Comparison of ENCODE assay signal across 18 cellular contexts in the genomic region with DNA sequence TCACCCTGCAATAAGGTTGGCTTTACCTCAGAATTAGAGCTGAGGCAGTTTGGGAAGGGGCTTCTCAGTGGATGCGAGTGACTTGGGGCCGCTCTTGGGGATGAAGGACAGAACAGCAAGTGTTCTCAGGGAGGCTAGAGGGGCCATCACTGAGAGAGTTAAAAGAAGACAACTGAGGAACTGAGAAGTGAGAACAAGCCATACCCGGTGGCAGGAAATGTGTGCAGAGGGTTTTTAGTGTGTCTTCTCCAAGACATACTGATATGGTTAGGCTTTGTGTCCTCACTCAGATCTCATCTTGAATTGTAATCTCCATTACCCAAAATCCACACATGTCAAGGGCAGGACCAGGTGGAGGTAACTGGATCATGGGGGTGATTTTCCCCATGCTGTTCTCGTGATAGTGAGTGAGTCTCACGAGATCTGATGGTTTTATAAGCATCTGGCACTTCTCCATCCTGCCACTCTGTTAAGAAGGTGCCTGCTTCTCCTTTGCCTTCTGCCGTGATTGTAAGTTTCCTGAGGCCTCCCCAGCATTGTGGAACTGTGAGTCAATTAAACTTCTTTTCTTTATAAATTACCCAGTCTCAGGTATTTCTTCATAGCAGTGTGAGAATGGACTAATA.
A peak's percentile ranks its signal among the peaks of the same experiment; 100 is the strongest.
DNase-seq lines count a peak whose midpoint lies in the region; ATAC-seq, FAIRE-seq and TF ChIP-seq lines count a peak whose summit lies in the region.
"Had no signal": no experiment of that assay in that cellular context is flagged by ENCODE, and none has a peak within 500 bp of the region (broad histone marks: within the 10 kb centered on the region; RNA-seq: fewer than 3 reads in every experiment).

No MANE protein-coding gene starts in this region.

- peaks cover 12% of the 10 kb centered on the region; the same call in 1 of the 2 replicates for H3K4me1 ChIP-seq in MM.1S (ENCODE audit: low read length)

- peaks cover 3% of the 10 kb centered on the region for H3K9me3 Mint-ChIP-seq in activated CD4-positive, alpha-beta T cell treated with anti-CD3 and anti-CD28 coated beads for 36 hours (ENCODE audit: low read depth)

- peak; percentile 28 for FAIRE-seq in bronchial epithelial cell (lab: Jason Lieb, UNC)

- H2AFZ ChIP-seq in MM.1S (ENCODE audit: low read length), result no peak overlapping the region
- H2AFZ ChIP-seq: GM23248 had no signal

- peaks cover 30% of the 10 kb centered on the region for H3K4me1 Mint-ChIP-seq in activated CD4-positive, alpha-beta T cell treated with anti-CD3 and anti-CD28 coated beads for 36 hours

- H3F3A ChIP-seq in MM.1S (ENCODE audit: insufficient read depth, low read length), result no peaks in the 10 kb centered on the region

- H3K4me3 ChIP-seq in MM.1S (ENCODE audit: low read length) (peak overlapping the region; percentile 5; the same call in 1 of the 2 replicates), bronchial epithelial cell (ENCODE audit: low read depth, low read length) (no peak overlapping the region)
- H3K4me3 ChIP-seq: GM23248 had no signal

- H3K79me2 ChIP-seq in MM.1S (ENCODE audit: low read length), result no peaks in the 10 kb centered on the region

- H4K20me1 ChIP-seq in MM.1S (ENCODE audit: insufficient read depth, low read length), result no peaks in the 10 kb centered on the region

- no peaks in the 10 kb centered on the region for H3K27me3 Mint-ChIP-seq in activated CD4-positive, alpha-beta T cell treated with anti-CD3 and anti-CD28 coated beads for 36 hours
- H3K27me3 Mint-ChIP-seq: CD4-positive, alpha-beta T cell had no signal

- H3K36me3 Mint-ChIP-seq in activated CD4-positive, alpha-beta T cell treated with anti-CD3 and anti-CD28 coated beads for 36 hours (ENCODE audit: low read depth), result no peaks in the 10 kb centered on the region
- H3K36me3 Mint-ChIP-seq: IgD-negative memory B cell had no signal

- no peaks in the 10 kb centered on the region for H3K9me3 ChIP-seq in MM.1S (replicated peaks; ENCODE audit: insufficient read depth, low read length)

- no peak overlapping the region for H3K4me3 Mint-ChIP-seq in activated CD4-positive, alpha-beta T cell treated with anti-CD3 and anti-CD28 coated beads for 36 hours
- H3K4me3 Mint-ChIP-seq: CD4-positive, alpha-beta T cell had no signal

- H3K9ac ChIP-seq in MM.1S (ENCODE audit: low read length), result peak overlapping the region; percentile 5; the same call in 1 of the 2 replicates
- H3K9ac ChIP-seq: GM23248, KMS-11 had no signal

- peak overlapping the region; percentile 36 for H3K4me2 ChIP-seq in MM.1S (ENCODE audit: low read depth, low read length)
- H3K4me2 ChIP-seq: KMS-11 had no signal

- CTCF ChIA-PET in activated CD4-positive, alpha-beta T cell treated with anti-CD3 and anti-CD28 coated beads for 36 hours (lab: Charles Lee), result interaction anchor here (0.7 kb wide), 1 partner anchor 20 kb away, joined by 3 read pairs; no protein-coding TSS in a partner anchor

- TF ChIP-seq CTCF in MM.1S (IDR thresholded peaks at IDR 0.05; ENCODE audit: low read length) (no peak), bronchial epithelial cell (IDR thresholded peaks at IDR 0.05; ENCODE audit: insufficient read depth, low read length, severe bottlenecking) (no peak)

- H3K27me3 ChIP-seq in MM.1S (replicated peaks; ENCODE audit: insufficient read depth, low read length), result no peaks in the 10 kb centered on the region
- no peaks in the 10 kb centered on the region for H3K27me3 ChIP-seq in bronchial epithelial cell (ENCODE audit: control insufficient read depth, insufficient read depth, low read length)

- DNase-seq in activated CD4-positive, alpha-beta T cell treated with anti-CD3 and anti-CD28 coated beads for 36 hours, result no peak
- no peak for DNase-seq in activated CD4-positive, alpha-beta T cell treated with anti-CD3 and anti-CD28 coated beads, Interleukin-2, amount 50 U/mL, for 48 hours
- no peak for DNase-seq in MM.1S
- no peak for DNase-seq in bronchial epithelial cell (ENCODE audit: low read depth)
- DNase-seq in head of caudate nucleus, result no peak
- DNase-seq: 8988T; AML-193; C1 segment of cervical spinal cord; Calu3; CD4-positive, alpha-beta T cell; DMS 273 treated with DMSO at 0.1 percent for 48 hours; DMS79; GM23248; H7 had no signal

- POLR2A ChIA-PET in activated CD4-positive, alpha-beta T cell treated with anti-CD3 and anti-CD28 coated beads for 36 hours (lab: Charles Lee), result no interaction called here

- no peaks in the 10 kb centered on the region for H3K36me3 ChIP-seq in MM.1S (replicated peaks; ENCODE audit: insufficient read depth, low read length)
- no peaks in the 10 kb centered on the region for H3K36me3 ChIP-seq in bronchial epithelial cell (ENCODE audit: control insufficient read depth, insufficient read depth, low read length)

- intact Hi-C loops in activated CD4-positive, alpha-beta T cell treated with anti-CD3 and anti-CD28 coated beads for 36 hours (cut with DNase I, micrococcal nuclease), result no loop called here
- intact Hi-C loops in head of caudate nucleus (cut with DNase I), result no loop called here

- ATAC-seq in activated CD4-positive, alpha-beta T cell treated with anti-CD3 and anti-CD28 coated beads for 36 hours, result no peak
- no peak for ATAC-seq in HG02759 (IDR thresholded peaks at IDR 0.05; ENCODE audit: unreplicated experiment)
- ATAC-seq in esophagus mucosa, result no peak

- H3K9me2 ChIP-seq in MM.1S (replicated peaks; ENCODE audit: insufficient read depth, low read length), result no peaks in the 10 kb centered on the region

- H3K27ac Mint-ChIP-seq in activated CD4-positive, alpha-beta T cell treated with anti-CD3 and anti-CD28 coated beads for 36 hours, result peak overlapping the region; percentile 27
- H3K27ac Mint-ChIP-seq: CD4-positive, alpha-beta T cell; IgD-negative memory B cell had no signal

- H3K27ac ChIP-seq in MM.1S (ENCODE audit: low read length), result peak overlapping the region; percentile 29; the same call in 1 of the 2 replicates
- H3K27ac ChIP-seq: GM23248, KMS-11 had no signal
